25 cellular contexts compared by ENCODE assay signal in genomic region chr6:12022903-12023522, GRCh38. TPM values are rescaled to one million over a fixed set of nuclear protein-coding genes. Genes with fewer than 3 reads are reported as not detected.
DNase-seq lines count a peak whose midpoint lies in the region; ATAC-seq and TF ChIP-seq lines count a peak whose summit lies in the region.
"Had no signal": no experiment of that assay in that cellular context is flagged by ENCODE, and none has a peak within 500 bp of the region (broad histone marks: within the 10 kb centered on the region; RNA-seq: fewer than 3 reads in every experiment).

No MANE protein-coding gene starts in this region.

- H3K4me1 ChIP-seq in heart right ventricle (peaks cover 0 to 36% (median 23%) of the 10 kb centered on the region in 9 donors), hepatocyte (ENCODE audit: insufficient read depth) (no peaks in the 10 kb centered on the region)

- peak overlapping the region in 7 of 10 donors; percentile 0 to 37 (median 5) for H3K27ac ChIP-seq in heart right ventricle
- peak overlapping the region; percentile 21 for H3K27ac ChIP-seq in hepatocyte
- H3K27ac ChIP-seq: BLaER1, colonic mucosa, foreskin keratinocyte, thyroid gland had no signal

- H3K9me3 Mint-ChIP-seq in T-cell, result no peaks in the 10 kb centered on the region
- H3K9me3 Mint-ChIP-seq: activated CD4-positive, alpha-beta memory T cell treated with anti-CD3 and anti-CD28 coated beads for 36 hours; immature natural killer cell had no signal

- CTCF ChIA-PET in T-cell (lab: Charles Lee), result interaction anchor here in 1 of 2 donors (0.6 kb wide), 1 partner anchor 309 kb away, joined by 3 read pairs; no protein-coding TSS in a partner anchor

- no peak for DNase-seq in heart right ventricle
- no peak for DNase-seq in left cardiac atrium
- peak; percentile 9 for DNase-seq in SK-N-DZ (ENCODE audit: low spot score)
- no peak for DNase-seq in hepatocyte (ENCODE audit: low spot score)
- no peak for DNase-seq in T-cell
- no peak for DNase-seq in globus pallidus (ENCODE audit: low spot score)
- DNase-seq: activated CD4-positive, alpha-beta memory T cell treated with anti-CD3 and anti-CD28 coated beads for 36 hours; activated CD8-positive, alpha-beta memory T cell treated with anti-CD3 and anti-CD28 coated beads, Interleukin-2, amount 50 U/mL, for 4 hours; activated naive CD4-positive, alpha-beta T cell treated with anti-CD3 and anti-CD28 coated beads, Interleukin-2, amount 50 U/mL, for 16 hours; colonic mucosa; effector memory CD4-positive, alpha-beta T cell; foreskin keratinocyte; naive thymus-derived CD4-positive, alpha-beta T cell; NCI-H1436; NCI-H510A treated with DMSO at 0.1 percent for 48 hours; SHP77 treated with DMSO at 0.1 percent for 48 hours; thyroid gland had no signal

- H3K4me3 Mint-ChIP-seq in T-cell, result no peak overlapping the region
- H3K4me3 Mint-ChIP-seq: activated CD4-positive, alpha-beta memory T cell treated with anti-CD3 and anti-CD28 coated beads for 36 hours; activated T-helper 17 cell treated with anti-CD3 and anti-CD28 coated beads, Interleukin-2, amount 50 U/mL, for 72 hours; immature natural killer cell; stimulated activated naive CD8-positive, alpha-beta T cell treated with anti-CD3 and anti-CD28 coated beads, Interleukin-15, Interleukin-2, amounts not matched to agents 100 ng/mL and 50 ng/mL, for 24 hours had no signal

- H2AFZ ChIP-seq in hepatocyte, result no peak overlapping the region

- H3K9me3 ChIP-seq in heart right ventricle, result no peaks in the 10 kb centered on the region
- no peaks in the 10 kb centered on the region for H3K9me3 ChIP-seq in hepatocyte (ENCODE audit: low read depth)
- H3K9me3 ChIP-seq: colonic mucosa, thyroid gland had no signal

- no peak overlapping the region for H3K4me3 ChIP-seq in heart right ventricle
- H3K4me3 ChIP-seq in hepatocyte, result no peak overlapping the region
- H3K4me3 ChIP-seq: BLaER1, colonic mucosa, thyroid gland had no signal

- H3K4me1 Mint-ChIP-seq in T-cell, result peaks cover 67 to 80% (median 75%) of the 10 kb centered on the region in 3 donors

- H3K27me3 Mint-ChIP-seq in T-cell, result no peaks in the 10 kb centered on the region
- H3K27me3 Mint-ChIP-seq: activated CD4-positive, alpha-beta memory T cell treated with anti-CD3 and anti-CD28 coated beads for 36 hours; activated T-helper 17 cell treated with anti-CD3 and anti-CD28 coated beads, Interleukin-2, amount 50 U/mL, for 72 hours; naive thymus-derived CD4-positive, alpha-beta T cell; stimulated activated naive CD8-positive, alpha-beta T cell treated with anti-CD3 and anti-CD28 coated beads, Interleukin-15, Interleukin-2, amounts not matched to agents 100 ng/mL and 50 ng/mL, for 24 hours had no signal

- no peak overlapping the region for H3K27ac Mint-ChIP-seq in T-cell
- H3K27ac Mint-ChIP-seq: activated CD4-positive, alpha-beta memory T cell treated with anti-CD3 and anti-CD28 coated beads for 36 hours; activated T-helper 17 cell treated with anti-CD3 and anti-CD28 coated beads, Interleukin-2, amount 50 U/mL, for 72 hours; immature natural killer cell; stimulated activated naive CD8-positive, alpha-beta T cell treated with anti-CD3 and anti-CD28 coated beads, Interleukin-15, Interleukin-2, amounts not matched to agents 100 ng/mL and 50 ng/mL, for 24 hours had no signal

- H3K79me2 ChIP-seq in hepatocyte, result peaks cover 89% of the 10 kb centered on the region

- peaks cover 5% of the 10 kb centered on the region for H4K20me1 ChIP-seq in hepatocyte (ENCODE audit: insufficient read depth, poor library complexity, severe bottlenecking)

- no peak for TF ChIP-seq CTCF in heart right ventricle (IDR thresholded peaks at IDR 0.05)
- TF ChIP-seq CTCF in hepatocyte (IDR thresholded peaks at IDR 0.05; ENCODE audit: poor library complexity), result no peak

- no peaks in the 10 kb centered on the region for H3K9me2 ChIP-seq in hepatocyte (replicated peaks; ENCODE audit: insufficient read depth)

- H3K27me3 ChIP-seq in heart right ventricle, result no peaks in the 10 kb centered on the region
- no peaks in the 10 kb centered on the region for H3K27me3 ChIP-seq in hepatocyte
- H3K27me3 ChIP-seq: BLaER1, colonic mucosa, foreskin keratinocyte, thyroid gland had no signal

- no peak overlapping the region for H3K4me2 ChIP-seq in hepatocyte
- H3K4me2 ChIP-seq: BLaER1 had no signal

- POLR2A ChIA-PET in T-cell (lab: Charles Lee), result interaction anchor here in 1 of 2 donors (0.6 kb wide), 1 partner anchor 203 kb away, joined by 4 read pairs; no protein-coding TSS in a partner anchor

- H3K36me3 ChIP-seq in heart right ventricle (peaks cover 0 to 35% (median 0%) of the 10 kb centered on the region in 9 donors), hepatocyte (replicated peaks; ENCODE audit: insufficient read depth, low read depth) (no peaks in the 10 kb centered on the region)
- H3K36me3 ChIP-seq: colonic mucosa, thyroid gland had no signal

- intact Hi-C loops in heart right ventricle (cut with DNase I), result no loop called here
- intact Hi-C loops in left cardiac atrium (cut with DNase I), result no loop called here

- ATAC-seq in heart right ventricle (peak in 1 of 8 donors; percentile 12), left cardiac atrium (no peak), HG02938 (IDR thresholded peaks at IDR 0.05; ENCODE audit: unreplicated experiment) (no peak), GM21447 (IDR thresholded peaks at IDR 0.05; ENCODE audit: unreplicated experiment) (no peak), T-cell (replicated peaks in 1 of 4) (no peak)
- ATAC-seq: activated CD4-positive, CD25-positive, alpha-beta regulatory T cell treated with anti-CD3 and anti-CD28 coated beads, Interleukin-2, amount 50 U/mL, for 24 hours; activated T-helper 17 cell treated with anti-CD3 and anti-CD28 coated beads, Interleukin-2, amount 50 U/mL, for 72 hours; foreskin keratinocyte; left lobe of liver; naive thymus-derived CD4-positive, alpha-beta T cell had no signal

- WGBS in heart right ventricle, 2 donors, result 73 to 78% methylated on average over 8 of the region's 8 CpGs
- 68% methylated on average over 8 of the region's 8 CpGs for WGBS in hepatocyte (ENCODE audit: low lambda C conversion rate, missing lambda C conversion rate)

- peaks cover 54% of the 10 kb centered on the region for H3K36me3 Mint-ChIP-seq in T-cell

RNA-seq across cellular contexts. Expression of gene HIVEP1, which starts 10.9 kb away (rescaled TPM):
- total RNA-seq in heart right ventricle, result 10 to 100 TPM; 10.3 to 20.9 (median 14.1) TPM
- 1 to 10 TPM; 3.4 to 3.5 TPM for polyA plus RNA-seq in heart right ventricle
- 10 to 100 TPM; 14.3 to 18.0 TPM for total RNA-seq in left cardiac atrium
- polyA plus RNA-seq in SK-N-DZ (2014; cell fraction: cytosol; rRNA removed), result 3.0 and 4.0 TPM in 2 replicates
- 2.9 and 3.2 TPM in 2 replicates for polyA plus RNA-seq in SK-N-DZ (2014; cell fraction: nucleus; rRNA removed)
- 31.5 and 33.7 TPM in 2 replicates for total RNA-seq in hepatocyte
- polyA plus RNA-seq in hepatocyte, result 8.1 and 8.7 TPM in 2 replicates
- total RNA-seq in T-cell, result 10 to 100 TPM; 20.0 to 73.1 (median 29.5) TPM
